ENCODE assay signal across 10 cellular contexts in the genomic region with DNA sequence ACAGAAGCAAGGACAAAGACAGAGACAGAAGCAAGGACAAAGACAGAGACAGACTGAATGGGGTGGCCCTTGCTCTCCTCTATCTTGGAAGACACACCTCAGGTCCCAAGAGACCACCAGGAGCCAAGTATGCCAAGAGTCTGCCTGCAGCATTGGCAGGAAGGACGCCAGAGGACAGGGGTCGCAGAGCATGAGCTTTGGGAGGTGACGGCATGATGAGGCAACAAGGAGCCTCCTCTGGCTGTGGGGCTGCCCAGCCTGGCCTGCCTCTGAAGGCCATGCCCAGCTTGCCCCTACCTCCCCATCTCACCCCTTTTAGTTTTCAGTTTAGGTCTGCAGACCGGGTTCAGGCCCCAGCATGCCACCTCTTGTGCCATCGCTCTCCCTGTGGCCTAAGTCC. TPM values are rescaled to one million over a fixed set of nuclear protein-coding genes. Genes with fewer than 3 reads are reported as not detected.
DNase-seq lines count a peak whose midpoint lies in the region; ATAC-seq and TF ChIP-seq lines count a peak whose summit lies in the region.
"Had no signal": no experiment of that assay in that cellular context is flagged by ENCODE, and none has a peak within 500 bp of the region (broad histone marks: within the 10 kb centered on the region; RNA-seq: fewer than 3 reads in every experiment).

No MANE protein-coding gene starts in this region.

- no peak overlapping the region for H3K4me3 ChIP-seq in IMR-90 (ENCODE audit: insufficient read depth, low read depth, low read length)
- peak overlapping the region; percentile 57 for H3K4me3 ChIP-seq in coronary artery
- peak overlapping the region; percentile 12 for H3K4me3 ChIP-seq in lower lobe of right lung
- H3K4me3 ChIP-seq in testis = no peak overlapping the region

- TF ChIP-seq RAD21 in IMR-90 (IDR thresholded peaks at IDR 0.05; ENCODE audit: low read length) = no peak

- peak overlapping the region; percentile 100 for H3K14ac ChIP-seq in IMR-90 (replicated peaks; ENCODE audit: low read depth, low read length)

- H2AFZ ChIP-seq in IMR-90 (replicated peaks; ENCODE audit: low read length, poor library complexity) = peak overlapping the region; percentile 59

- WGBS in IMR-90 (ENCODE audit: extremely low coverage in 2 of 2, insufficient read length in 1 of 2), 2 experiments = no CpG with 5 or more reads among the region's 5 CpGs
- 57 to 75% methylated on average over 5 of the region's 5 CpGs for WGBS in testis, 2 donors

- H2AK9ac ChIP-seq in IMR-90 (replicated peaks; ENCODE audit: low read depth, low read length, poor library complexity) = peak overlapping the region; percentile 99

- peak overlapping the region; percentile 100 for H4K5ac ChIP-seq in IMR-90 (ENCODE audit: low read depth, low read length)

- BruUV-seq in IMR-90 (replicated peaks; lab: Mats Ljungman, UMichigan) = no TSS peak

- TF ChIP-seq CTCF in IMR-90 (conservative IDR thresholded peaks at IDR 0.05; ENCODE audit: low read depth, low read length) (no peak), coronary artery (IDR thresholded peaks at IDR 0.05) (no peak), lower lobe of right lung (IDR thresholded peaks at IDR 0.05) (no peak), testis (IDR thresholded peaks at IDR 0.05) (no peak)

- H3K18ac ChIP-seq in IMR-90 (ENCODE audit: low read depth, low read length) = peak overlapping the region; percentile 99

- H3K27ac ChIP-seq in IMR-90 (ENCODE audit: insufficient read depth, low read length) = peak overlapping the region; percentile 98
- H3K27ac ChIP-seq in coronary artery = peak overlapping the region; percentile 96 to 98
- peak overlapping the region; percentile 73 for H3K27ac ChIP-seq in lower lobe of right lung
- H3K27ac ChIP-seq in testis = peak overlapping the region; percentile 74 to 86

- peak overlapping the region; percentile 95 to 100 for H4K8ac ChIP-seq in IMR-90 (ENCODE audit: low read depth in 2 of 2, low read length in 2 of 2)

- no peaks in the 10 kb centered on the region for H4K20me1 ChIP-seq in IMR-90 (ENCODE audit: insufficient read depth, low read length)

- no peaks in the 10 kb centered on the region for H3K27me3 ChIP-seq in IMR-90 (ENCODE audit: control insufficient read depth, insufficient read depth, low read length)
- H3K27me3 ChIP-seq in lower lobe of right lung (ENCODE audit: low read depth) = no peaks in the 10 kb centered on the region
- no peaks in the 10 kb centered on the region for H3K27me3 ChIP-seq in testis

- peaks cover 64% of the 10 kb centered on the region for H3K4me1 ChIP-seq in IMR-90 (ENCODE audit: control insufficient read depth, insufficient read depth, low read length)
- H3K4me1 ChIP-seq in lower lobe of right lung = peaks cover 61% of the 10 kb centered on the region
- H3K4me1 ChIP-seq in testis = peaks cover 56% of the 10 kb centered on the region

- H3K9me3 ChIP-seq in IMR-90 (ENCODE audit: control insufficient read depth, insufficient read depth, low read length) (no peaks in the 10 kb centered on the region), lower lobe of right lung (no peaks in the 10 kb centered on the region), testis (no peaks in the 10 kb centered on the region)

- in situ Hi-C loops in IMR-90 (cut with MboI; ENCODE audit: low sequenced_read_pairs) = no loop called here

- dilution Hi-C loops in IMR-90 (cut with HindIII; ENCODE audit: low sequenced_read_pairs, unreplicated experiment) = no loop called here

- H3K4me2 ChIP-seq in IMR-90 (ENCODE audit: low read depth, low read length) = peak overlapping the region; percentile 77

- H2AK5ac ChIP-seq in IMR-90 (ENCODE audit: low read depth, low read length) = peak overlapping the region; percentile 100

- CTCF ChIA-PET in IMR-90 (lab: Yijun Ruan, JAX) = no interaction called here

- H3K9ac ChIP-seq in IMR-90 (ENCODE audit: low read depth, low read length) = peak overlapping the region; percentile 95

- H2BK20ac ChIP-seq in IMR-90 (ENCODE audit: low read depth, low read length) = peak overlapping the region; percentile 100

- H3K9me1 ChIP-seq in IMR-90 (ENCODE audit: insufficient read depth, low read length) = peaks cover 34% of the 10 kb centered on the region

- ATAC-seq in IMR-90 (ENCODE audit: low read depth) (no peak; the same call in 1 of the 2 replicates), lower lobe of right lung (no peak), HG02763 (IDR thresholded peaks at IDR 0.05; ENCODE audit: unreplicated experiment) (no peak)
- ATAC-seq: HCT116 had no signal

- H2BK5ac ChIP-seq in IMR-90 (ENCODE audit: low read depth, low read length, poor library complexity, severe bottlenecking) = peak overlapping the region; percentile 98

- peak overlapping the region; percentile 100 for H2BK15ac ChIP-seq in IMR-90 (ENCODE audit: low read depth, low read length)

- peak; percentile 65 for DNase-seq in IMR-90
- no peak for DNase-seq in coronary artery (ENCODE audit: low spot score)
- DNase-seq in lower lobe of right lung = no peak
- DNase-seq in testis = no peak
- DNase-seq in cortex of kidney (lab: John Stamatoyannopoulos, UW) = no peak
- DNase-seq in NCI-H2227 (lab: John Stamatoyannopoulos, UW; ENCODE audit: unreplicated experiment) = no peak
- no peak for DNase-seq in cerebellar cortex (ENCODE audit: low spot score)
- DNase-seq: activated CD4-positive, alpha-beta T cell treated with anti-CD3 and anti-CD28 coated beads, Interleukin-2, amount 10 ng/mL, durations not matched to agents 7 days and 5 days had no signal

- H3K4ac ChIP-seq in IMR-90 (ENCODE audit: low read depth, low read length) = peak overlapping the region; percentile 100

- H3K56ac ChIP-seq in IMR-90 (ENCODE audit: extremely low read depth, insufficient read depth, low read length) = peak overlapping the region; percentile 96

- H3K36me3 ChIP-seq in IMR-90 (ENCODE audit: control insufficient read depth, insufficient read depth, low read length) (peaks cover 45% of the 10 kb centered on the region), lower lobe of right lung (peaks cover 7% of the 10 kb centered on the region), testis (ENCODE audit: low read depth, missing control alignments) (no peaks in the 10 kb centered on the region)

- no peak for TF ChIP-seq POLR2A in IMR-90 (IDR thresholded peaks at IDR 0.05; ENCODE audit: low read depth, low read length)
- no peak for TF ChIP-seq POLR2A in testis (IDR thresholded peaks at IDR 0.05)

- POLR2A ChIA-PET in IMR-90 (lab: Charles Lee; ENCODE audit: unreplicated experiment) = no interaction called here

- H2BK120ac ChIP-seq in IMR-90 (ENCODE audit: low read depth, low read length) = peak overlapping the region; percentile 99

- intact Hi-C loops in IMR-90 (cut with micrococcal nuclease) (loop anchor here (1.0 to 2.0 kb wide), 2 partner anchors 8 to 17 kb away; partner anchors contain the start of gene PDGFRB), lower lobe of right lung (cut with DNase I) (no loop called here), testis (cut with DNase I; ENCODE audit: low total_unique reads) (no loop called here)

- peaks cover 37 to 90% of the 10 kb centered on the region in 2 experiments for H3K79me1 ChIP-seq in IMR-90 (ENCODE audit: low read depth in 1 of 2, low read length in 2 of 2)

- H4K91ac ChIP-seq in IMR-90 (ENCODE audit: insufficient read depth, low read depth, low read length) = peak overlapping the region; percentile 100

- H3K23ac ChIP-seq in IMR-90 (ENCODE audit: low read depth, low read length) = peak overlapping the region; percentile 100

TF ChIP-seq in IMR-90, 13 proteins besides CTCF, POLR2A, EP300 and RAD21:
- no peak for TF ChIP-seq BHLHE40 (IDR thresholded peaks at IDR 0.05; ENCODE audit: low read depth, low read length)
- no peak for TF ChIP-seq FOS (IDR thresholded peaks at IDR 0.05; ENCODE audit: low read depth, low read length)
- TF ChIP-seq CEBPB (IDR thresholded peaks at IDR 0.05; ENCODE audit: low read depth, low read length) = peak; percentile 78
- no peak for TF ChIP-seq MAZ (IDR thresholded peaks at IDR 0.05; ENCODE audit: borderline replicate concordance, low read depth, low read length)
- no peak for TF ChIP-seq MAFK (IDR thresholded peaks at IDR 0.05; ENCODE audit: low read depth, low read length)

RNA-seq across cellular contexts. Expression of gene PDGFRB, which starts 17.6 kb away (rescaled TPM):
- total RNA-seq in IMR-90 (2012; rRNA removed) = 81.9 and 108 TPM in 2 replicates
- 122 and 124 TPM in 2 replicates for polyA plus RNA-seq in IMR-90 (2012; rRNA removed)
- 69.9 and 116 TPM in 2 replicates for polyA plus RNA-seq in IMR-90 (2012; cell fraction: cytosol; rRNA removed)
- polyA plus RNA-seq in IMR-90 (2012; cell fraction: nucleus; rRNA removed; ENCODE audit: low replicate concordance) = 238 and 330 TPM in 2 replicates
- 89.3 TPM for total RNA-seq in lower lobe of right lung
- total RNA-seq in testis = 10 to 100 TPM; 71.2 to 87.0 TPM
- polyA plus RNA-seq in testis (ENCODE audit: insufficient read depth, low read depth, low replicate concordance) = 61.6 TPM

RNA-seq across cellular contexts. Expression of gene CDX1, which starts 28.6 kb away (rescaled TPM):
- 0.18 TPM in 1 of 2 replicates, not detected in the other for total RNA-seq in IMR-90 (2012; rRNA removed)
- 0.22 and 0.24 TPM in 2 replicates for polyA plus RNA-seq in IMR-90 (2012; rRNA removed)
- polyA plus RNA-seq in IMR-90 (2012; cell fraction: cytosol; rRNA removed) = 0.22 and 0.56 TPM in 2 replicates
- 0.28 and 0.41 TPM in 2 replicates for polyA plus RNA-seq in IMR-90 (2012; cell fraction: nucleus; rRNA removed; ENCODE audit: low replicate concordance)
- total RNA-seq in lower lobe of right lung = not detected
- 1 to 10 TPM; 3.4 to 5.2 TPM for total RNA-seq in testis
- 3.4 TPM for polyA plus RNA-seq in testis (ENCODE audit: insufficient read depth, low read depth, low replicate concordance)
- total RNA-seq: activated CD4-positive, alpha-beta T cell treated with anti-CD3 and anti-CD28 coated beads, Interleukin-2, amount 10 ng/mL, durations not matched to agents 7 days and 5 days had no signal

RNA-seq across cellular contexts. Expression of gene CSF1R, which starts 51.6 kb away (rescaled TPM):
- total RNA-seq in IMR-90 (2012; rRNA removed) (under 0.01 and 0.36 TPM in 2 replicates), lower lobe of right lung (78.2 TPM), testis (10 to 100 TPM in 1 of 2 donors, 1 to 10 TPM in 1; 4.3 to 15.7 TPM)
- polyA plus RNA-seq in IMR-90 (2012; rRNA removed) (0.07 and 0.14 TPM in 2 replicates), testis (ENCODE audit: insufficient read depth, low read depth, low replicate concordance) (25.4 TPM)
- 0.03 and 0.08 TPM in 2 replicates for polyA plus RNA-seq in IMR-90 (2012; cell fraction: cytosol; rRNA removed)
- polyA plus RNA-seq in IMR-90 (2012; cell fraction: nucleus; rRNA removed; ENCODE audit: low replicate concordance) = 0.33 and 0.72 TPM in 2 replicates

RNA-seq across cellular contexts. Expression of gene SLC6A7, which starts 51.9 kb away (rescaled TPM):
- total RNA-seq in IMR-90 (2012; rRNA removed) (under 0.01 TPM in 1 of 2 replicates, not detected in the other), lower lobe of right lung (not detected), testis (under 1 TPM in 1 of 2 donors, not detected in 1; 0.12 TPM)
- polyA plus RNA-seq in IMR-90 (2012; rRNA removed) (not detected in 2 replicates), testis (ENCODE audit: insufficient read depth, low read depth, low replicate concordance) (not detected)
- 0.01 TPM in 1 of 2 replicates, not detected in the other for polyA plus RNA-seq in IMR-90 (2012; cell fraction: cytosol; rRNA removed)
- polyA plus RNA-seq in IMR-90 (2012; cell fraction: nucleus; rRNA removed; ENCODE audit: low replicate concordance) = 0.08 and 0.16 TPM in 2 replicates
- total RNA-seq: activated CD4-positive, alpha-beta T cell treated with anti-CD3 and anti-CD28 coated beads, Interleukin-2, amount 10 ng/mL, durations not matched to agents 7 days and 5 days had no signal

Comparison
In these comparisons a context has a peak if more than half of its experiments do, and no peak if none do; other contexts are left out.
1. H3K4me3 ChIP-seq: peak in coronary artery (single experiment) and lower lobe of right lung (single experiment); none in IMR-90 (single experiment) and testis (0 of 2).
2. Peak in every context shown above with its lines, with median percentiles within 50 percentile points of each other: H3K27ac ChIP-seq.